Comparison of ENCODE assay signal across 7 cellular contexts in genomic region chr18:26621161-26622026, GRCh38.
DNase-seq lines count a peak whose midpoint lies in the region; ATAC-seq, FAIRE-seq and TF ChIP-seq lines count a peak whose summit lies in the region.

No MANE protein-coding gene starts in this region.

- TF ChIP-seq POLR2A in GM12878 (IDR thresholded peaks at IDR 0.05; ENCODE audit: low read depth, low read length) (no peak), testis (IDR thresholded peaks at IDR 0.05) (no peak)

- no peaks in the 10 kb centered on the region for H4K20me1 ChIP-seq in GM12878 (ENCODE audit: control insufficient read depth, insufficient read depth)

- CTCF ChIA-PET in GM12878 (lab: Yijun Ruan, JAX): interaction anchor here (0.5 to 4.0 kb wide), 16 partner anchors 8 to 384 kb away, joined by 3 to 27 read pairs (median 3); no protein-coding TSS in a partner anchor

- SMC1A ChIA-PET in GM12878 (lab: Charles Lee; ENCODE audit: uncharacterized antibody, unreplicated experiment): interaction anchor here (0.8 to 2.1 kb wide), 6 partner anchors 15 to 312 kb away, joined by 3 to 7 read pairs (median 3); no protein-coding TSS in a partner anchor

- H3K79me2 ChIP-seq in GM12878 (ENCODE audit: control insufficient read depth, insufficient read depth, low read length): no peaks in the 10 kb centered on the region

- WGBS in GM12878 (ENCODE audit: insufficient coverage, insufficient replicate concordance, low lambda C conversion rate, missing lambda C conversion rate): 25% methylated on average over 22 of the region's 22 CpGs
- 34 to 36% methylated on average over 22 of the region's 22 CpGs for WGBS in testis, 2 donors

- no peak overlapping the region for H3K27ac ChIP-seq in GM12878 (ENCODE audit: control insufficient read depth, insufficient read depth)
- H3K27ac ChIP-seq in testis: no peak overlapping the region

- no TSS peak for BruUV-seq in GM12878 (replicated peaks; lab: Mats Ljungman, UMichigan)

- in situ Hi-C loops in GM12878 (cut with MboI): no loop called here

- H3K4me1 ChIP-seq in GM12878 (ENCODE audit: control insufficient read depth, insufficient read depth, low read length) (no peaks in the 10 kb centered on the region), testis (no peaks in the 10 kb centered on the region)

- intact Hi-C loops in GM12878 (cut with micrococcal nuclease; ENCODE audit: unreplicated experiment) (loop anchor here (2.0 to 10.0 kb wide), 2 partner anchors 149 to 383 kb away; no protein-coding TSS in a partner anchor), testis (cut with DNase I; ENCODE audit: low total_unique reads) (no loop called here)

- no peak for FAIRE-seq in GM12878 (lab: Jason Lieb, UNC)

- TF ChIP-seq CTCF in GM12878 (IDR thresholded peaks at IDR 0.05 in 2 of 3, conservative IDR thresholded peaks at IDR 0.05 in 1 of 3; ENCODE audit: control insufficient read depth in 2 of 3, extremely low read depth in 1 of 3, insufficient read depth in 1 of 3, low read depth in 3 of 3, low read length in 3 of 3) (peak; percentile 51 to 56 (median 51); a peak in 5 of 6 replicates), testis (IDR thresholded peaks at IDR 0.05) (peak in 2 of 3 experiments; percentile 54 to 55)

- POLR2A ChIA-PET in GM12878 (lab: Charles Lee): no interaction called here

- peaks cover 12% of the 10 kb centered on the region; the same call in 2 of the 3 replicates for H3K9me3 ChIP-seq in GM12878 (replicated peaks; ENCODE audit: control insufficient read depth, insufficient read depth, low read length)
- no peaks in the 10 kb centered on the region for H3K9me3 ChIP-seq in testis

- TF ChIP-seq EP300 in GM12878 (IDR thresholded peaks at IDR 0.05; ENCODE audit: borderline replicate concordance in 1 of 2, control insufficient read depth in 1 of 2, low read depth in 2 of 2, low read length in 2 of 2): no peak

- no peak overlapping the region; the same call in 1 of the 2 replicates for H2AFZ ChIP-seq in GM12878 (ENCODE audit: control insufficient read depth, low read depth, low read length)

- RAD21 ChIA-PET in GM12878 (lab: Charles Lee; ENCODE audit: unreplicated experiment): interaction anchor here (0.9 to 1.6 kb wide), 6 partner anchors 146 to 384 kb away, joined by 3 to 8 read pairs (median 5); no protein-coding TSS in a partner anchor

- H3K4me2 ChIP-seq in GM12878 (ENCODE audit: control insufficient read depth, insufficient read depth): no peak overlapping the region

- no peaks in the 10 kb centered on the region for H3K36me3 ChIP-seq in GM12878 (ENCODE audit: control insufficient read depth in 2 of 2, insufficient read depth in 2 of 2, low read length in 1 of 2)
- H3K36me3 ChIP-seq in testis (ENCODE audit: low read depth, missing control alignments): no peaks in the 10 kb centered on the region

- H3K9ac ChIP-seq in GM12878 (ENCODE audit: control insufficient read depth, insufficient read depth, low read length): no peak overlapping the region

- H3K4me3 ChIP-seq in GM12878: no peak overlapping the region
- H3K4me3 ChIP-seq in testis: peak overlapping the region in 1 of 2 donors; percentile 13

- DNase-seq in GDM1 (lab: John Stamatoyannopoulos, UW): peak; percentile 26
- peak; percentile 41 for DNase-seq in LoVo (ENCODE audit: low spot score)
- no peak for DNase-seq in GM12878 (ENCODE audit: low read depth, low spot score)
- DNase-seq in kidney glomerular epithelial cell (lab: John Stamatoyannopoulos, UW): peak; percentile 12
- DNase-seq in testis: peak; percentile 66
- no peak for DNase-seq in DMS153 (lab: John Stamatoyannopoulos, UW)

- ATAC-seq in GM21381 (IDR thresholded peaks at IDR 0.05; ENCODE audit: unreplicated experiment): peak; percentile 72
- peak; percentile 79 for ATAC-seq in GM12878

- H3K27me3 ChIP-seq in GM12878 (replicated peaks in 1 of 2; ENCODE audit: control insufficient read depth in 2 of 2, insufficient read depth in 2 of 2, low read length in 1 of 2) (no peaks in the 10 kb centered on the region), testis (no peaks in the 10 kb centered on the region)

- peak; percentile 76 for TF ChIP-seq RAD21 in GM12878 (IDR thresholded peaks at IDR 0.05; ENCODE audit: insufficient read depth, low read depth, low read length)

TF ChIP-seq in GM12878, 131 proteins besides CTCF, POLR2A, EP300 and RAD21:
- TF ChIP-seq YY1 (IDR thresholded peaks at IDR 0.05; ENCODE audit: low read depth, low read length) (0 out of 2 replicates have a peak, but pooled peaks have one; percentile 16), ZZZ3 (IDR thresholded peaks at IDR 0.05; ENCODE audit: control insufficient read depth, insufficient read length, low read depth) (no peak), SMC3 (IDR thresholded peaks at IDR 0.05; ENCODE audit: borderline replicate concordance, low read length) (peak; percentile 73), NFXL1 (IDR thresholded peaks at IDR 0.05; ENCODE audit: borderline replicate concordance) (no peak)

Comparison
In these comparisons a context has a peak if more than half of its experiments do, and no peak if none do; other contexts are left out.
1. DNase-seq: peak in GDM1 (single experiment), LoVo (single experiment), kidney glomerular epithelial cell (single experiment) and testis (single experiment); none in GM12878 (single experiment) and DMS153 (single experiment).